Comparison of ENCODE assay signal across 1 cellular context in the genomic region with DNA sequence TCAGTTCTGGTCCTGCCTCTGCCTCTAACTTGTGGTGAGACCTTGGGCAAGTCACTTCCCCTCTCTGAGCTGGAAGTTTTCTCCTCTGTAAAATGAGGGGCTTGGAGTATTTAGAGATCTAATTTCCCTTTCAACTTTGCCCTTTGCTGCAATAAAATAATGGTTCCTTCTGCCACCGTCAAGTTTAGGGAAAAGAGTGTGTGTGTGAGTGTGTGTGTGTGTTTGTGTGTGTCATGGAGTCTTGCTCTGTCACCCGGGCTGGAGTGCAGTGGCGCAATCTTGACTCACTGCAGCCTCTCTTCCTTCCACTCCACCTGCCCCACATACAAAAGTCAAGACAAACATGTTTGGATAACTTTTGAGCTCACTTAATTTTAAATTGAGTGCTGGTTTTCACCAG.
TF ChIP-seq lines count a peak whose summit lies in the region.

No MANE protein-coding gene starts in this region.

TF ChIP-seq in HepG2, 621 proteins besides CTCF, POLR2A, EP300 and RAD21 (continued from another document and continues in another):
- TF ChIP-seq ZNF770 (CRISPR knock-in tag; IDR thresholded peaks at IDR 0.05), result no peak
- TF ChIP-seq ARNT2 (CRISPR knock-in tag; IDR thresholded peaks at IDR 0.05; ENCODE audit: low read depth), result no peak; the same call in 1 of the 2 replicates
- no peak for TF ChIP-seq PREB (CRISPR knock-in tag; IDR thresholded peaks at IDR 0.05)
- TF ChIP-seq MZF1 (CRISPR knock-in tag; IDR thresholded peaks at IDR 0.05; ENCODE audit: borderline replicate concordance), result no peak
- TF ChIP-seq KLF13 (CRISPR knock-in tag; IDR thresholded peaks at IDR 0.05), result 0 out of 2 replicates have a peak, but pooled peaks have one; percentile 21
- no peak for TF ChIP-seq NFYB (CRISPR knock-in tag; IDR thresholded peaks at IDR 0.05)
- no peak for TF ChIP-seq ZNF850 (CRISPR knock-in tag; conservative IDR thresholded peaks at IDR 0.05)
- peak; percentile 64; the same call in 1 of the 2 replicates for TF ChIP-seq ARID4A (CRISPR knock-in tag; IDR thresholded peaks at IDR 0.05; ENCODE audit: borderline replicate concordance)
- no peak for TF ChIP-seq ATAD3A (CRISPR knock-in tag; IDR thresholded peaks at IDR 0.05)
- TF ChIP-seq ARNTL (CRISPR knock-in tag; IDR thresholded peaks at IDR 0.05), result 0 out of 2 replicates have a peak, but pooled peaks have one; percentile 18
- no peak for TF ChIP-seq RBM22 (optimal IDR thresholded peaks at IDR 0.05; ENCODE audit: low read length)
- no peak for TF ChIP-seq STAT6 (CRISPR knock-in tag; IDR thresholded peaks at IDR 0.05; ENCODE audit: borderline replicate concordance)
- no peak for TF ChIP-seq POLR2G (IDR thresholded peaks at IDR 0.05; ENCODE audit: low read depth, low read length)
- TF ChIP-seq GTF3A (CRISPR knock-in tag; conservative IDR thresholded peaks at IDR 0.05), result no peak; the same call in 1 of the 2 replicates
- no peak; the same call in 1 of the 2 replicates for TF ChIP-seq YEATS4 (CRISPR knock-in tag; IDR thresholded peaks at IDR 0.05; ENCODE audit: borderline replicate concordance)
- no peak for TF ChIP-seq SP2 (CRISPR knock-in tag; IDR thresholded peaks at IDR 0.05)
- TF ChIP-seq TBL1XR1 (IDR thresholded peaks at IDR 0.05; ENCODE audit: borderline replicate concordance, low read length, partially characterized antibody), result no peak
- no peak; the same call in 1 of the 2 replicates for TF ChIP-seq RCOR2 (CRISPR knock-in tag; IDR thresholded peaks at IDR 0.05)
- no peak for TF ChIP-seq PAWR (CRISPR knock-in tag; IDR thresholded peaks at IDR 0.05; ENCODE audit: borderline replicate concordance)
- no peak for TF ChIP-seq CBX5 (CRISPR knock-in tag; IDR thresholded peaks at IDR 0.05; ENCODE audit: borderline replicate concordance)
- TF ChIP-seq SP140L (CRISPR knock-in tag; IDR thresholded peaks at IDR 0.05; ENCODE audit: borderline replicate concordance), result no peak
- TF ChIP-seq THYN1 (CRISPR knock-in tag; IDR thresholded peaks at IDR 0.05; ENCODE audit: borderline replicate concordance, low read depth), result no peak
- TF ChIP-seq RFX1 (IDR thresholded peaks at IDR 0.05), result no peak
- TF ChIP-seq TCF12 (IDR thresholded peaks at IDR 0.05), result no peak
- TF ChIP-seq TCF12 (CRISPR knock-in tag; IDR thresholded peaks at IDR 0.05), result no peak
- no peak for TF ChIP-seq MXD4 (CRISPR knock-in tag; IDR thresholded peaks at IDR 0.05)
- TF ChIP-seq ZBTB44 (CRISPR knock-in tag; IDR thresholded peaks at IDR 0.05), result no peak
- no peak for TF ChIP-seq NR3C1 (CRISPR knock-in tag; IDR thresholded peaks at IDR 0.05)
- TF ChIP-seq ATRX (CRISPR knock-in tag; IDR thresholded peaks at IDR 0.05; ENCODE audit: borderline replicate concordance), result no peak
- no peak for TF ChIP-seq XBP1 (CRISPR knock-in tag; IDR thresholded peaks at IDR 0.05)
- TF ChIP-seq ZNF3 (CRISPR knock-in tag; IDR thresholded peaks at IDR 0.05), result no peak
- no peak; the same call in 1 of the 2 replicates for TF ChIP-seq IRF1 (CRISPR knock-in tag; IDR thresholded peaks at IDR 0.05; ENCODE audit: low read depth)
- TF ChIP-seq AGO1 (IDR thresholded peaks at IDR 0.05; ENCODE audit: low read depth, low read length, poor library complexity, severe bottlenecking), result no peak
- no peak for TF ChIP-seq SMC3 (IDR thresholded peaks at IDR 0.05; ENCODE audit: low read length)
- no peak for TF ChIP-seq MEF2D (CRISPR knock-in tag; IDR thresholded peaks at IDR 0.05)
- TF ChIP-seq KLF11 (CRISPR knock-in tag; IDR thresholded peaks at IDR 0.05), result no peak
- no peak for TF ChIP-seq ZNF260 (CRISPR knock-in tag; IDR thresholded peaks at IDR 0.05; ENCODE audit: borderline replicate concordance, low read depth)
- TF ChIP-seq, protein P1, sequence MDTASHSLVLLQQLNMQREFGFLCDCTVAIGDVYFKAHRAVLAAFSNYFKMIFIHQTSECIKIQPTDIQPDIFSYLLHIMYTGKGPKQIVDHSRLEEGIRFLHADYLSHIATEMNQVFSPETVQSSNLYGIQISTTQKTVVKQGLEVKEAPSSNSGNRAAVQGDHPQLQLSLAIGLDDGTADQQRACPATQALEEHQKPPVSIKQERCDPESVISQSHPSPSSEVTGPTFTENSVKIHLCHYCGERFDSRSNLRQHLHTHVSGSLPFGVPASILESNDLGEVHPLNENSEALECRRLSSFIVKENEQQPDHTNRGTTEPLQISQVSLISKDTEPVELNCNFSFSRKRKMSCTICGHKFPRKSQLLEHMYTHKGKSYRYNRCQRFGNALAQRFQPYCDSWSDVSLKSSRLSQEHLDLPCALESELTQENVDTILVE (CRISPR knock-in tag; IDR thresholded peaks at IDR 0.05), result no peak
- TF ChIP-seq, protein P2, sequence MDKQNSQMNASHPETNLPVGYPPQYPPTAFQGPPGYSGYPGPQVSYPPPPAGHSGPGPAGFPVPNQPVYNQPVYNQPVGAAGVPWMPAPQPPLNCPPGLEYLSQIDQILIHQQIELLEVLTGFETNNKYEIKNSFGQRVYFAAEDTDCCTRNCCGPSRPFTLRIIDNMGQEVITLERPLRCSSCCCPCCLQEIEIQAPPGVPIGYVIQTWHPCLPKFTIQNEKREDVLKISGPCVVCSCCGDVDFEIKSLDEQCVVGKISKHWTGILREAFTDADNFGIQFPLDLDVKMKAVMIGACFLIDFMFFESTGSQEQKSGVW (CRISPR knock-in tag; IDR thresholded peaks at IDR 0.05; ENCODE audit: borderline replicate concordance), result no peak
- TF ChIP-seq HNF4A (CRISPR knock-in tag; IDR thresholded peaks at IDR 0.05), result peak; percentile 37
- no peak for TF ChIP-seq ZNF550 (CRISPR knock-in tag; IDR thresholded peaks at IDR 0.05; ENCODE audit: borderline replicate concordance)
- no peak; the same call in 1 of the 2 replicates for TF ChIP-seq KDM1A (CRISPR knock-in tag; IDR thresholded peaks at IDR 0.05)
- TF ChIP-seq POLR2AphosphoS5 (IDR thresholded peaks at IDR 0.05; ENCODE audit: low read depth, low read length), result no peak
